In genomic region chr7:110388451-110388850, GRCh38 we compare ENCODE assay signal across 1 cellular context.
TF ChIP-seq lines count a peak whose summit lies in the region.

No MANE protein-coding gene starts in this region.

TF ChIP-seq in WTC11, 78 proteins besides CTCF, POLR2A, EP300 and RAD21 (continued from another document):
- TF ChIP-seq PREB (CRISPR knock-in tag; IDR thresholded peaks at IDR 0.05; ENCODE audit: borderline replicate concordance) (no peak), E2F4 (CRISPR knock-in tag; IDR thresholded peaks at IDR 0.05; ENCODE audit: borderline replicate concordance, low read depth) (no peak), ZBTB43 (CRISPR knock-in tag; IDR thresholded peaks at IDR 0.05) (no peak)
